ENCODE assay signal across 11 cellular contexts in genomic region chr5:178189433-178189832, GRCh38. TPM values are rescaled to one million over a fixed set of nuclear protein-coding genes. Genes with fewer than 3 reads are reported as not detected.
"Had no signal": no experiment of that assay in that cellular context is flagged by ENCODE, and none has a peak within 500 bp of the region (broad histone marks: within the 10 kb centered on the region; RNA-seq: fewer than 3 reads in every experiment).

No MANE protein-coding gene starts in this region.

- H3K9ac ChIP-seq: GM23248 had no signal

- DNase-seq: GM23248, GOT3, H7, HFFc6, KG1 had no signal

- H2AFZ ChIP-seq: GM23248 had no signal

- H3K36me3 ChIP-seq: HAP-1 had no signal

- H3K4me3 ChIP-seq: GM23248, HAP-1 had no signal

- H3K4me3 Mint-ChIP-seq: HFFc6, IgD-negative memory B cell had no signal

- H3K9me3 ChIP-seq: HAP-1 had no signal

- H3K27ac Mint-ChIP-seq: HFFc6, IgD-negative memory B cell had no signal

- FAIRE-seq: HTR-8/SVneo had no signal

- H3K27ac ChIP-seq: GM23248 had no signal

- ATAC-seq: HCT116 had no signal

- H3K9me3 Mint-ChIP-seq: IgD-negative memory B cell had no signal

RNA-seq across cellular contexts. Expression of gene GMCL2, which starts 2.3 kb away (rescaled TPM):
- total RNA-seq: GM23248, H4, H7, HFFc6, HT-29 had no signal
- polyA plus RNA-seq: GM23248, IgD-negative memory B cell had no signal
